In genomic region chr5:139747583-139748504, GRCh38 we compare ENCODE assay signal across 8 cellular contexts. TPM values are rescaled to one million over a fixed set of nuclear protein-coding genes. Genes with fewer than 3 reads are reported as not detected.
DNase-seq lines count a peak whose midpoint lies in the region; ATAC-seq and TF ChIP-seq lines count a peak whose summit lies in the region.

No MANE protein-coding gene starts in this region.

- no peaks in the 10 kb centered on the region for H3K36me3 ChIP-seq in neural progenitor cell
- no peaks in the 10 kb centered on the region for H3K36me3 ChIP-seq in tibial nerve

- peaks cover 86% of the 10 kb centered on the region for H3K27me3 ChIP-seq in neural progenitor cell
- H3K27me3 ChIP-seq in tibial nerve = peaks cover 0 to 13% of the 10 kb centered on the region in 2 donors

- H3K4me3 Mint-ChIP-seq in activated T-cell treated with anti-CD3 and anti-CD28 coated beads, Interleukin-2, amount 50 U/mL, for 4 hours = peak overlapping the region; percentile 81
- H3K4me3 Mint-ChIP-seq in neural progenitor cell = peak overlapping the region; percentile 85

- peak overlapping the region; percentile 79 for H3K27ac Mint-ChIP-seq in neural progenitor cell

- peaks cover 15% of the 10 kb centered on the region for H4K20me1 ChIP-seq in neural progenitor cell (ENCODE audit: low read depth)

- H3K4me1 Mint-ChIP-seq in activated T-cell treated with anti-CD3 and anti-CD28 coated beads, Interleukin-2, amount 50 U/mL, for 4 hours (ENCODE audit: low read depth) = peaks cover 25% of the 10 kb centered on the region
- peaks cover 70% of the 10 kb centered on the region for H3K4me1 Mint-ChIP-seq in neural progenitor cell

- peaks cover 9% of the 10 kb centered on the region for H3K27me3 Mint-ChIP-seq in activated T-cell treated with anti-CD3 and anti-CD28 coated beads, Interleukin-2, amount 50 U/mL, for 4 hours (ENCODE audit: low read depth)
- peaks cover 21% of the 10 kb centered on the region for H3K27me3 Mint-ChIP-seq in neural progenitor cell (ENCODE audit: insufficient read depth, low read depth)

- no peak overlapping the region for H2AFZ ChIP-seq in neural progenitor cell (replicated peaks)

- 5 to 6% methylated on average over 31 to 33 of the region's 60 CpGs for WGBS in tibial nerve, 2 donors

- peak overlapping the region; percentile 94 for H3K4me2 ChIP-seq in neural progenitor cell

- H3K27ac ChIP-seq in neural progenitor cell (no peak overlapping the region), tibial nerve (peak overlapping the region in 3 of 4 donors; percentile 76 to 92 (median 87))

- no peaks in the 10 kb centered on the region for H3K36me3 Mint-ChIP-seq in activated T-cell treated with anti-CD3 and anti-CD28 coated beads, Interleukin-2, amount 50 U/mL, for 4 hours (ENCODE audit: insufficient read depth)
- H3K36me3 Mint-ChIP-seq in neural progenitor cell = no peaks in the 10 kb centered on the region

- TF ChIP-seq CTCF in neural progenitor cell (IDR thresholded peaks at IDR 0.05) (no peak), tibial nerve (IDR thresholded peaks at IDR 0.05) (no peak)

- no peaks in the 10 kb centered on the region for H3K9me3 Mint-ChIP-seq in activated T-cell treated with anti-CD3 and anti-CD28 coated beads, Interleukin-2, amount 50 U/mL, for 4 hours
- no peaks in the 10 kb centered on the region for H3K9me3 Mint-ChIP-seq in neural progenitor cell

- H3K9ac ChIP-seq in neural progenitor cell = no peak overlapping the region

- peak in 1 of 2 donors; percentile 65 for TF ChIP-seq EP300 in tibial nerve (IDR thresholded peaks at IDR 0.05)

- no peaks in the 10 kb centered on the region for H3K9me3 ChIP-seq in neural progenitor cell (ENCODE audit: low read depth)
- H3K9me3 ChIP-seq in tibial nerve = no peaks in the 10 kb centered on the region

- H3K4me1 ChIP-seq in neural progenitor cell = peaks cover 35% of the 10 kb centered on the region
- H3K4me1 ChIP-seq in tibial nerve = peaks cover 0 to 51% (median 24%) of the 10 kb centered on the region in 4 donors

- TF ChIP-seq POLR2A in tibial nerve (IDR thresholded peaks at IDR 0.05) = no peak

- no peaks in the 10 kb centered on the region for H3K79me2 ChIP-seq in neural progenitor cell (ENCODE audit: low read depth)

- peak; percentile 25 for ATAC-seq in GM19397 (IDR thresholded peaks at IDR 0.05; ENCODE audit: unreplicated experiment)
- ATAC-seq in activated T-cell treated with anti-CD3 and anti-CD28 coated beads, Interleukin-2, amount 50 U/mL, for 4 hours = peak; percentile 21 to 27
- no peak for ATAC-seq in GM21526 (IDR thresholded peaks at IDR 0.05; ENCODE audit: low FRiP score, unreplicated experiment)

- peak overlapping the region; percentile 41 for H3K4me3 ChIP-seq in neural progenitor cell
- H3K4me3 ChIP-seq in tibial nerve = peak overlapping the region; percentile 30 to 55 (median 48)

- peak; percentile 58 for DNase-seq in AG20443 (ENCODE audit: low spot score)
- peak; percentile 65 for DNase-seq in NCI-H1694 treated with DMSO at 0.1 percent for 48 hours (lab: John Stamatoyannopoulos, UW)
- peak; percentile 51 for DNase-seq in activated T-cell treated with anti-CD3 and anti-CD28 coated beads, Interleukin-2, amount 50 U/mL, for 4 hours
- peak; percentile 35 for DNase-seq in fibroblast of peridontal ligament (ENCODE audit: extremely low read depth)
- DNase-seq in neural progenitor cell (ENCODE audit: low spot score) = peak; percentile 70
- peak in 1 of 2 donors; percentile 32 for DNase-seq in tibial nerve (ENCODE audit: low spot score in 2 of 2)

- H3F3A ChIP-seq in neural progenitor cell (ENCODE audit: low read depth) = peaks cover 24% of the 10 kb centered on the region

RNA-seq across cellular contexts. Expression of gene PSD2, which starts 47.8 kb away (rescaled TPM):
- total RNA-seq in activated T-cell treated with anti-CD3 and anti-CD28 coated beads, Interleukin-2, amount 50 U/mL, for 4 hours = not detected
- total RNA-seq in neural progenitor cell (ENCODE audit: low replicate concordance) (0.09 and 0.53 TPM in 2 replicates), tibial nerve (under 1 TPM in 3 of 4 donors, not detected in 1; under 0.01 to 0.30 (median 0.21) TPM)
